Comparison of ENCODE assay signal across 2 cellular contexts in the genomic region with DNA sequence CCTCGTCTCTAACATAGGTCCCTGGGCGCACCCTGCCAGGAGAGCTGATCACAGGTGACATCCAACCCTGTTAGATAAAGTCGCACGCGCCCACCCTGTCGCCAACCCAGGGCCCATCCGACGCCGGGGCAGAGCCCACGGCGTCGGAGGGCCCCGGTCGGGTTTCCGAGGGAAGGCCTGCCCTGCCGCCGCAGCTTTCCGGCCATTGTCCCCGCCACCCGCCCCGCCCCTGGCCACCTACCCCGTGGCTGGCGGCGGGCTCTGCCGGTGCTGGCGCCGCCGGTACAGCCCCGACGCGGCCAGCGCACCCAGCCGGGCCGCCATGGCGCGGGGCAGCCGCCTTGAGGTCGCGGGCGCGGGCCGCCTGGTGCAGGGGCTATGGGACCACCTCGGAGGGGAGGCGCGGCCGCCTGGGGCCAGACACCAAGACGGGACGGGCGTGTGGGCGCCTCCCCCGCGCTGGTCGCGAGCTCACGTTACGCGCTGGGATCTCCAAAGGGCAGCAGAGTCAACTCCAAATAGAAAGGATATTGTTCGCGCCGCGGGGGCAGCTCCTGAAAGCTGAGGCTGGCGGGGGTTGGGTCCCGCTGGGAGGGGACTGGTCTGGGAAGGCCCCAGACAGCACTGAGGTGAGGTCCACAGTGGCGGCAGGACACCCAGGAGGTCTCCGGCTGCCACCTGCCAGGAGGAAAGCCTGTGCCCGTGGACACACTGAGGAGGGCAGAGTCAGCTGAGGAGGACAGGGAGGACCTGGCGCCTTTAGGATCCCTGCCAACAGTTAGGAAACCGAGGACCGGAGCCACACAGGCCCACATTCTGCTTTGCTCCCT.
A peak's percentile ranks its signal among the peaks of the same experiment; 100 is the strongest.
TF ChIP-seq lines count a peak whose summit lies in the region.

No MANE protein-coding gene starts in this region.

TF ChIP-seq in liver, 16 proteins besides CTCF, POLR2A, EP300 and RAD21:
- peak in 1 of 2 donors; percentile 8 for TF ChIP-seq HNF4A (conservative IDR thresholded peaks at IDR 0.05)
- TF ChIP-seq GABPA (IDR thresholded peaks at IDR 0.05 in 1 of 2, conservative IDR thresholded peaks at IDR 0.05 in 1 of 2), result no peak

TF ChIP-seq in HepG2, 621 proteins besides CTCF, POLR2A, EP300 and RAD21:
- TF ChIP-seq, protein P1, sequence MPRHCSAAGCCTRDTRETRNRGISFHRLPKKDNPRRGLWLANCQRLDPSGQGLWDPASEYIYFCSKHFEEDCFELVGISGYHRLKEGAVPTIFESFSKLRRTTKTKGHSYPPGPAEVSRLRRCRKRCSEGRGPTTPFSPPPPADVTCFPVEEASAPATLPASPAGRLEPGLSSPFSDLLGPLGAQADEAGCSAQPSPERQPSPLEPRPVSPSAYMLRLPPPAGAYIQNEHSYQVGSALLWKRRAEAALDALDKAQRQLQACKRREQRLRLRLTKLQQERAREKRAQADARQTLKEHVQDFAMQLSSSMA (CRISPR knock-in tag; IDR thresholded peaks at IDR 0.05), result no peak
